9 cellular contexts compared by ENCODE assay signal in the genomic region with DNA sequence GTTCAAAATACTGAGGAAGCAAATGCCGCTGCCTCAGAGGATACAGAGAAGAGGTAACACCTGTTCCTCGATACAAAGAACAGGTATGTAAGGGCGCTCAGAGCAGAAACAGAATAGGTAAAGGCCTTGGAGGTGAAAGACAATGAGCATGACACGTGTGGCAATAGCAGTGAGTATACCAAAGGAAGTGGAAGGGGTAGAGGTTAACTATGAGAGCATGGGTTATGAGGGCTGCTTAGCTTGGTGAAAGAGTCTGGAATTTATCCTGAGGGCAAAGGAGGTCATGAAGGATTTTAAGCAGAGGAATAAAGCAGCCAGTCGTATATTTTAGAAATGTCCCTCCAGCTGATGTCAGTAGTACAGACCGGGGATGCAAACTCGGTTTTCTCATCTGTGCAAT.
"Had no signal": no experiment of that assay in that cellular context is flagged by ENCODE, and none has a peak within 500 bp of the region (broad histone marks: within the 10 kb centered on the region; RNA-seq: fewer than 3 reads in every experiment).

No MANE protein-coding gene starts in this region.

- H3K9ac ChIP-seq: GM23248 had no signal

- H2AFZ ChIP-seq: GM23248 had no signal

- H3K4me3 ChIP-seq: GM23248, HAP-1, K562 had no signal

- H3K4me1 ChIP-seq: HAP-1 had no signal

- H3K36me3 ChIP-seq: HAP-1 had no signal

- H3K9me3 ChIP-seq: HAP-1 had no signal

- H3K27ac ChIP-seq: GM23248 had no signal

- FAIRE-seq: HTR-8/SVneo, K562 had no signal

- DNase-seq: GM23248, GOT3, H7, HFFc6, IMR-90, KG1 had no signal
